In the genomic region with DNA sequence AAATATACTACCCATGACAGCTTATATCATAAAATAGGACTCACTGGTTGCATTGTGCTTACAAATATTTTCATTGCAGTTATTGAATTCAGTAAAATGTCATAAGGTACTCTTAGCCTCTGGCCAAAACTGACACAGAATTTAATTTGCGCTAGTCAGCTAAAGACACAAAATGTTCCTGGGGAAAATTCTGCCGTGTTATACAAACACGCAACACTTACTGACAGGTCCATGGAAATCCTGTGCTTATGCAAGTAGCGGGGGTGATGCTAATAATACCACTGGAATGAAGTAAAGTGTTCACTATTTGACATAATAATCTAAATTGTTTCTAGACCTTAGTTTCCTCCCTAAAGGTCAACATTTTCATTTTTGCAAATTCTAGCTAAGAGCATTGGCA, we compare ENCODE assay signal across 28 cellular contexts.
"Had no signal": no experiment of that assay in that cellular context is flagged by ENCODE, and none has a peak within 500 bp of the region (broad histone marks: within the 10 kb centered on the region; RNA-seq: fewer than 3 reads in every experiment).

No MANE protein-coding gene starts in this region.

- H3K4me1 ChIP-seq: prostate gland, transverse colon had no signal

- H3K36me3 ChIP-seq: ovary, prostate gland, stomach, transverse colon had no signal

- DNase-seq: activated CD4-positive, alpha-beta memory T cell treated with anti-CD3 and anti-CD28 coated beads, Interleukin-2, amount 10 ng/mL, durations not matched to agents 7 days and 5 days; activated CD4-positive, alpha-beta T cell treated with anti-CD3 and anti-CD28 coated beads for 1 hour; activated CD4-positive, alpha-beta T cell treated with anti-CD3 and anti-CD28 coated beads, Interleukin-2, amount 10 ng/mL, durations not matched to agents 7 days and 5 days; activated CD8-positive, alpha-beta memory T cell treated with anti-CD3 and anti-CD28 coated beads, Interleukin-2, amount 50 U/mL, for 48 hours; activated naive CD8-positive, alpha-beta T cell treated with anti-CD3 and anti-CD28 coated beads, Interleukin-2, amount 50 U/mL, for 24 hours; activated T-cell treated with anti-CD3 and anti-CD28 coated beads, Interleukin-2, amount 50 U/mL, for 24 hours; dorsolateral prefrontal cortex; effector memory CD4-positive, alpha-beta T cell; erythroblast; glutamatergic neuron; left ventricle myocardium superior; naive B cell; ovary; stimulated activated CD4-positive, alpha-beta T cell treated with anti-CD3 and anti-CD28 coated beads, Interleukin-15, amount 100 ng/mL, for 24 hours; stimulated activated CD4-positive, alpha-beta T cell treated with anti-CD3 and anti-CD28 coated beads, Interleukin-2, amount 100 ng/mL, for 24 hours; stimulated activated naive B cell treated with anti-CD40 and anti-IgM and Interleukin-4, amounts not matched to agents 10 μg/mL and 1 μg/mL and 100 μg/mL, for 72 hours; stomach; T-helper 2 cell; transverse colon had no signal

- FAIRE-seq: bronchial epithelial cell, frontal cortex, islet of Langerhans had no signal

- H3K36me3 Mint-ChIP-seq: activated naive CD4-positive, alpha-beta T cell treated with anti-CD3 and anti-CD28 coated beads, Interleukin-2, amount 50 U/mL, for 24 hours; naive B cell; stimulated activated naive B cell treated with anti-CD40 and anti-IgM and Interleukin-4, amounts not matched to agents 10 μg/mL and 1 μg/mL and 100 μg/mL, for 72 hours; WTC11 had no signal

- H3K9me3 ChIP-seq: ovary, prostate gland, stomach, transverse colon had no signal

- H3K27ac ChIP-seq: coronary artery, dorsolateral prefrontal cortex, ovary, prostate gland, stomach, transverse colon had no signal

- H3K27me3 Mint-ChIP-seq: activated CD4-positive, alpha-beta memory T cell treated with anti-CD3 and anti-CD28 coated beads, Interleukin-2, amount 10 ng/mL, durations not matched to agents 7 days and 5 days; activated CD4-positive, alpha-beta T cell treated with anti-CD3 and anti-CD28 coated beads, Interleukin-2, amount 10 ng/mL, durations not matched to agents 7 days and 5 days; activated naive CD4-positive, alpha-beta T cell treated with anti-CD3 and anti-CD28 coated beads, Interleukin-2, amount 50 U/mL, for 24 hours; activated naive CD8-positive, alpha-beta T cell treated with anti-CD3 and anti-CD28 coated beads, Interleukin-2, amount 50 U/mL, for 24 hours; activated T-cell treated with anti-CD3 and anti-CD28 coated beads, Interleukin-2, amount 50 U/mL, for 24 hours; stimulated activated naive B cell treated with anti-CD40 and anti-IgM and Interleukin-4, amounts not matched to agents 10 μg/mL and 1 μg/mL and 100 μg/mL, for 72 hours had no signal

- H3K27me3 ChIP-seq: ovary, stomach, transverse colon had no signal

- H3K4me3 Mint-ChIP-seq: activated CD4-positive, alpha-beta memory T cell treated with anti-CD3 and anti-CD28 coated beads, Interleukin-2, amount 10 ng/mL, durations not matched to agents 7 days and 5 days; activated CD4-positive, alpha-beta T cell treated with anti-CD3 and anti-CD28 coated beads, Interleukin-2, amount 10 ng/mL, durations not matched to agents 7 days and 5 days; activated naive CD4-positive, alpha-beta T cell treated with anti-CD3 and anti-CD28 coated beads, Interleukin-2, amount 50 U/mL, for 24 hours; activated naive CD8-positive, alpha-beta T cell treated with anti-CD3 and anti-CD28 coated beads, Interleukin-2, amount 50 U/mL, for 24 hours; activated T-cell treated with anti-CD3 and anti-CD28 coated beads, Interleukin-2, amount 50 U/mL, for 24 hours; activated T-helper 17 cell treated with anti-CD3 and anti-CD28 coated beads, Interleukin-2, amount 50 U/mL, for 72 hours; naive B cell; stimulated activated naive B cell treated with anti-CD40 and anti-IgM and Interleukin-4, amounts not matched to agents 10 μg/mL and 1 μg/mL and 100 μg/mL, for 72 hours; WTC11 had no signal

- ATAC-seq: activated naive CD8-positive, alpha-beta T cell treated with anti-CD3 and anti-CD28 coated beads, Interleukin-2, amount 50 U/mL, for 24 hours; activated T-helper 17 cell treated with anti-CD3 and anti-CD28 coated beads, Interleukin-2, amount 50 U/mL, for 72 hours; left ventricle myocardium superior; SK-N-SH treated with all-trans-retinoic acid at 6 μM for 48 hours; stimulated activated naive B cell treated with anti-CD40 and anti-IgM and Interleukin-4, amounts not matched to agents 10 μg/mL and 1 μg/mL and 100 μg/mL, for 72 hours; WTC11 had no signal

- H3K27ac Mint-ChIP-seq: activated CD4-positive, alpha-beta memory T cell treated with anti-CD3 and anti-CD28 coated beads, Interleukin-2, amount 10 ng/mL, durations not matched to agents 7 days and 5 days; activated CD4-positive, alpha-beta T cell treated with anti-CD3 and anti-CD28 coated beads, Interleukin-2, amount 10 ng/mL, durations not matched to agents 7 days and 5 days; activated naive CD4-positive, alpha-beta T cell treated with anti-CD3 and anti-CD28 coated beads, Interleukin-2, amount 50 U/mL, for 24 hours; activated naive CD8-positive, alpha-beta T cell treated with anti-CD3 and anti-CD28 coated beads, Interleukin-2, amount 50 U/mL, for 24 hours; activated T-cell treated with anti-CD3 and anti-CD28 coated beads, Interleukin-2, amount 50 U/mL, for 24 hours; activated T-helper 17 cell treated with anti-CD3 and anti-CD28 coated beads, Interleukin-2, amount 50 U/mL, for 72 hours; naive B cell; stimulated activated naive B cell treated with anti-CD40 and anti-IgM and Interleukin-4, amounts not matched to agents 10 μg/mL and 1 μg/mL and 100 μg/mL, for 72 hours; WTC11 had no signal

- H3K4me3 ChIP-seq: coronary artery, dorsolateral prefrontal cortex, ovary, prostate gland, stomach, transverse colon had no signal

- H3K9me3 Mint-ChIP-seq: activated CD4-positive, alpha-beta T cell treated with anti-CD3 and anti-CD28 coated beads, Interleukin-2, amount 10 ng/mL, durations not matched to agents 7 days and 5 days; activated naive CD4-positive, alpha-beta T cell treated with anti-CD3 and anti-CD28 coated beads, Interleukin-2, amount 50 U/mL, for 24 hours; activated naive CD8-positive, alpha-beta T cell treated with anti-CD3 and anti-CD28 coated beads, Interleukin-2, amount 50 U/mL, for 24 hours; activated T-helper 17 cell treated with anti-CD3 and anti-CD28 coated beads, Interleukin-2, amount 50 U/mL, for 72 hours; WTC11 had no signal

- H3K4me1 Mint-ChIP-seq: activated CD4-positive, alpha-beta memory T cell treated with anti-CD3 and anti-CD28 coated beads, Interleukin-2, amount 10 ng/mL, durations not matched to agents 7 days and 5 days; activated CD4-positive, alpha-beta T cell treated with anti-CD3 and anti-CD28 coated beads, Interleukin-2, amount 10 ng/mL, durations not matched to agents 7 days and 5 days; activated naive CD4-positive, alpha-beta T cell treated with anti-CD3 and anti-CD28 coated beads, Interleukin-2, amount 50 U/mL, for 24 hours; activated naive CD8-positive, alpha-beta T cell treated with anti-CD3 and anti-CD28 coated beads, Interleukin-2, amount 50 U/mL, for 24 hours; activated T-helper 17 cell treated with anti-CD3 and anti-CD28 coated beads, Interleukin-2, amount 50 U/mL, for 72 hours; naive B cell; stimulated activated naive B cell treated with anti-CD40 and anti-IgM and Interleukin-4, amounts not matched to agents 10 μg/mL and 1 μg/mL and 100 μg/mL, for 72 hours had no signal
